8 cellular contexts compared by ENCODE assay signal in genomic region chr16:25111403-25112166, GRCh38. TPM values are rescaled to one million over a fixed set of nuclear protein-coding genes. Genes with fewer than 3 reads are reported as not detected.
A peak's percentile ranks its signal among the peaks of the same experiment; 100 is the strongest.
DNase-seq lines count a peak whose midpoint lies in the region; ATAC-seq, FAIRE-seq and TF ChIP-seq lines count a peak whose summit lies in the region.

Gene LCMT1, plus strand, starts transcription at chr16:25111742. Its CDS starts 142 bp downstream, at chr16:25111884.

- intact Hi-C loops in aorta (cut with DNase I), result loop anchor here in 1 of 2 donors (5.0 kb wide), 1 partner anchor 44 kb away; no protein-coding TSS in a partner anchor

- DNase-seq in GM18507 (ENCODE audit: extremely low spot score, insufficient read length, low read depth) (peak; percentile 89), NCI-H2029 treated with DMSO at 0.1 percent for 48 hours (lab: John Stamatoyannopoulos, UW) (peak; percentile 97), T-helper 9 cell (peak; percentile 79), astrocyte of the cerebellum (ENCODE audit: low read depth) (peak; percentile 97), hepatic stellate cell (ENCODE audit: low spot score) (peak; percentile 98), aorta (peak; percentile 93 to 94)

- in situ Hi-C loops in astrocyte of the cerebellum (cut with HindIII; ENCODE audit: low sequenced_read_pairs), result no loop called here

- H3K9ac ChIP-seq in rectal smooth muscle tissue (ENCODE audit: low read length), result peak within 1 kb of the TSS; percentile 66

- H3K4me3 ChIP-seq in astrocyte of the cerebellum (ENCODE audit: low read depth, low read length) (peak within 1 kb of the TSS; percentile 61), rectal smooth muscle tissue (ENCODE audit: low read length) (peak within 1 kb of the TSS; percentile 84), aorta (ENCODE audit: low read length in 2 of 2) (peak within 1 kb of the TSS; percentile 58 to 84)

- H3K27ac ChIP-seq in rectal smooth muscle tissue (ENCODE audit: low read depth, low read length), result peak within 1 kb of the TSS; percentile 80
- H3K27ac ChIP-seq in aorta (ENCODE audit: low read depth in 1 of 2, low read length in 2 of 2), result peak within 1 kb of the TSS in 1 of 2 donors; percentile 74

- FAIRE-seq in GM18507 (lab: Jason Lieb, UNC), result peak; percentile 96

- no peak for TF ChIP-seq CTCF in astrocyte of the cerebellum (IDR thresholded peaks at IDR 0.05; ENCODE audit: low read depth, low read length, missing control alignments)

- H3K36me3 ChIP-seq in rectal smooth muscle tissue (ENCODE audit: control insufficient read depth, insufficient read depth, low read length), result no peaks in the 10 kb centered on the region
- H3K36me3 ChIP-seq in aorta (ENCODE audit: control insufficient read depth in 1 of 2, insufficient read depth in 2 of 2, low read length in 1 of 2), result peaks cover 0 to 5% of the 10 kb centered on the region in 2 donors

- H3K4me1 ChIP-seq in rectal smooth muscle tissue (ENCODE audit: control insufficient read depth, insufficient read depth, low read length) (peaks cover 13% of the 10 kb centered on the region), aorta (ENCODE audit: control insufficient read depth in 1 of 2, insufficient read depth in 2 of 2, low read length in 2 of 2) (peaks cover 0 to 1% of the 10 kb centered on the region in 2 donors)

- 0% methylated on average over 54 to 55 of the region's 55 CpGs for WGBS in aorta, 2 donors

- ATAC-seq in HG02981 (IDR thresholded peaks at IDR 0.05; ENCODE audit: unreplicated experiment) (peak; percentile 91), aorta (ENCODE audit: low FRiP score) (peak; percentile 94)

- H3K27me3 ChIP-seq in rectal smooth muscle tissue (ENCODE audit: control insufficient read depth, insufficient read depth, low read length) (no peaks in the 10 kb centered on the region), aorta (ENCODE audit: control insufficient read depth in 1 of 2, insufficient read depth in 2 of 2, low read length in 1 of 2) (no peaks in the 10 kb centered on the region)

- no peaks in the 10 kb centered on the region for H3K9me3 ChIP-seq in aorta (ENCODE audit: control insufficient read depth, low read length)

RNA-seq across cellular contexts. Expression of gene LCMT1, which starts in this region (rescaled TPM):
- total RNA-seq in aorta, result 10 to 100 TPM; 26.7 to 29.9 TPM
- 10 to 100 TPM; 23.9 to 28.2 TPM for polyA plus RNA-seq in aorta
